Comparison of ENCODE assay signal across 1 cellular context in the genomic region with DNA sequence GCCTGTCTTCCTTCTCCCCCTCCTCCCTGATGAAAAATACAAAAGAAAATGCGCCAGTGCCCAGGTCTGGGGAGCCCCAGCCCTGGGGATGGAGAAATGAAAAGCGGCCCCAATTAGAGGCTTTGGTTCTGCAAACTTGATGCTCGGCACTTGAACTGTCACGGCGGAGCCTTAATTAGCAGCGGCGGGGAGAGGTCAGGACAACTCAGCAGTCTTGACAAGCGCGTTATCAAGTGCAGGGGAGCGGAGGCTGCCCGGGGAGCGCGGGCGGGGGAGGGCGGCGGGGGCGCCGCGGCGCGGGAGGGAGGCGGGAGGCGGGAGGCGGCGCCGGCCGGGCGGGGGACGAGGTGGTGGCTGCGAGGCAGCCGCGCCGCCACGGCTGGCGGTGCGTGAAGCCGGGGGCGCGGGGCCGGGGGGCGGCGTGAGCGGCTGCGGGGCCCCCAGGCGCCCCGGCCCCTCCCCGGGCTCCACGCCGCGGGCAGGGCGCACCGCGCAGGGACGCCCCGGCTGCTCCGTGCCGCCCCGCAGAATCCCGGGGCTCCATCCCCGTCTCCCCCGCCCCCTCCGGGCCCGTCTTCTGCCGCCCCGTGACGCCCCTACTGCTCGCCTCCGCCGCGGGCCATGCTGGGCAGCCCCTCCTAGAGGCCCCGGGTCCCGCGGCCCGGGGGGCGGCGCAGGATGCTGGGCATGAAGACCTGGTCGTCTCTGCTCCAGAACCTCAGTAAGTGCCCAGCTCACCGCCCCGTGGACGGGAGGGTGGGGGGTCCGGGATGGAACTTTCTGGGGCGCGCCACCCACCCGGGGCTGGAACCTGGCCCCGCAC.
TF ChIP-seq lines count a peak whose summit lies in the region.

No MANE protein-coding gene starts in this region.

TF ChIP-seq in K562, 482 proteins besides CTCF, POLR2A, EP300 and RAD21 (continued from another document and continues in another):
- TF ChIP-seq GATAD2B (IDR thresholded peaks at IDR 0.05; ENCODE audit: borderline replicate concordance) (0 out of 2 replicates have a peak, but pooled peaks have one; percentile 45), SMAD4 (CRISPR knock-in tag; conservative IDR thresholded peaks at IDR 0.05) (0 out of 2 replicates have a peak, but pooled peaks have one; percentile 6), ASH1L (IDR thresholded peaks at IDR 0.05; ENCODE audit: borderline replicate concordance, low read depth, partially characterized antibody) (no peak), HDGF (IDR thresholded peaks at IDR 0.05) (no peak), TBP (optimal IDR thresholded peaks at IDR 0.05; ENCODE audit: low read depth, low read length) (peak; percentile 59), HDAC6 (IDR thresholded peaks at IDR 0.05; ENCODE audit: low read depth, low read length) (no peak), CHD2 (IDR thresholded peaks at IDR 0.05; ENCODE audit: low read depth, low read length) (no peak), RBBP5 (IDR thresholded peaks at IDR 0.05; ENCODE audit: borderline replicate concordance, insufficient read depth, low read length, poor library complexity, severe bottlenecking) (peak; percentile 40), MAZ (CRISPR knock-in tag; conservative IDR thresholded peaks at IDR 0.05 in 1 of 2, IDR thresholded peaks at IDR 0.05 in 1 of 2) (peak; percentile 48 to 49; a peak in 3 of 4 replicates), RCOR1 (IDR thresholded peaks at IDR 0.05; ENCODE audit: borderline replicate concordance in 1 of 2, low read depth in 2 of 2, low read length in 2 of 2) (peak in 1 of 2 experiments; percentile 87; a peak in 2 of 4 replicates), CBX3 (IDR thresholded peaks at IDR 0.05; ENCODE audit: borderline replicate concordance in 1 of 2, low read length in 2 of 2) (0 out of 3 replicates have a peak, but pooled peaks of 1 of the 2 experiments have one; percentile 19), SIX5 (IDR thresholded peaks at IDR 0.05; ENCODE audit: borderline replicate concordance in 1 of 2, insufficient read depth in 1 of 2, low read depth in 1 of 2, low read length in 2 of 2) (no peak), TEAD4 (IDR thresholded peaks at IDR 0.05; ENCODE audit: low read length) (peak; percentile 11; the same call in 1 of the 2 replicates), TEAD4 (CRISPR knock-in tag; IDR thresholded peaks at IDR 0.05; ENCODE audit: borderline replicate concordance) (no peak), GABPB1 (CRISPR knock-in tag; IDR thresholded peaks at IDR 0.05) (no peak), HCFC1 (IDR thresholded peaks at IDR 0.05; ENCODE audit: low read depth, low read length) (0 out of 2 replicates have a peak, but pooled peaks have one; percentile 14), UBTF (IDR thresholded peaks at IDR 0.05; ENCODE audit: borderline replicate concordance in 1 of 2, low read depth in 2 of 2, low read length in 2 of 2) (peak; percentile 85 to 93; a peak in 3 of 4 replicates), PKNOX1 (IDR thresholded peaks at IDR 0.05) (peak; percentile 69), NFE2 (IDR thresholded peaks at IDR 0.05; ENCODE audit: low read depth) (peak; percentile 87), RBFOX2 (IDR thresholded peaks at IDR 0.05; ENCODE audit: low read depth, low read length) (no peak), SIN3A (IDR thresholded peaks at IDR 0.05; ENCODE audit: borderline replicate concordance in 2 of 2, control insufficient read depth in 1 of 2, low read depth in 2 of 2, low read length in 2 of 2) (peak; percentile 63 to 67; a peak in 2 of 4 replicates), HMG20B (CRISPR knock-in tag; IDR thresholded peaks at IDR 0.05) (no peak), SOX6 (IDR thresholded peaks at IDR 0.05) (no peak; the same call in 1 of the 2 replicates), ZKSCAN1 (IDR thresholded peaks at IDR 0.05; ENCODE audit: low read depth, low read length) (0 out of 2 replicates have a peak, but pooled peaks have one; percentile 19), BCOR (IDR thresholded peaks at IDR 0.05) (peak; percentile 73), MBD2 (IDR thresholded peaks at IDR 0.05; ENCODE audit: borderline replicate concordance, low read depth) (0 out of 2 replicates have a peak, but pooled peaks have one; percentile 25), RNF2 (IDR thresholded peaks at IDR 0.05) (0 out of 2 replicates have a peak, but pooled peaks have one; percentile 19), DIDO1 (tag; IDR thresholded peaks at IDR 0.05; ENCODE audit: low read depth) (no peak), MEF2A (IDR thresholded peaks at IDR 0.05; ENCODE audit: control insufficient read depth, low read depth, low read length) (peak; percentile 69; the same call in 1 of the 2 replicates), TCF3 (CRISPR knock-in tag; IDR thresholded peaks at IDR 0.05) (no peak), NEUROD1 (IDR thresholded peaks at IDR 0.05; ENCODE audit: borderline replicate concordance, low read depth, low read length, partially characterized antibody) (peak; percentile 27), NONO (IDR thresholded peaks at IDR 0.05; ENCODE audit: low read depth in 2 of 2, low read length in 1 of 2) (0 out of 4 replicates have a peak, but pooled peaks of 1 of the 2 experiments have one; percentile 43), ZBTB1 (CRISPR knock-in tag; IDR thresholded peaks at IDR 0.05; ENCODE audit: borderline replicate concordance, low read depth) (0 out of 2 replicates have a peak, but pooled peaks have one; percentile 31), HDAC1 (IDR thresholded peaks at IDR 0.05) (0 out of 4 replicates have a peak, but pooled peaks of 1 of the 2 experiments have one; percentile 20), CREM (IDR thresholded peaks at IDR 0.05; ENCODE audit: low read depth) (peak; percentile 69), MYBL2 (IDR thresholded peaks at IDR 0.05; ENCODE audit: low read depth) (no peak), MYBL2 (CRISPR knock-in tag; IDR thresholded peaks at IDR 0.05; ENCODE audit: borderline replicate concordance) (no peak), ETV1 (tag; conservative IDR thresholded peaks at IDR 0.05; ENCODE audit: low read depth) (no peak), ZNF41 (CRISPR knock-in tag; conservative IDR thresholded peaks at IDR 0.05) (no peak), CBX1 (IDR thresholded peaks at IDR 0.05; ENCODE audit: low read depth) (no peak), SMC3 (conservative IDR thresholded peaks at IDR 0.05; ENCODE audit: insufficient read depth, low read depth, low read length) (peak; percentile 20; the same call in 1 of the 2 replicates), TCF7 (IDR thresholded peaks at IDR 0.05; ENCODE audit: borderline replicate concordance) (no peak), ZFP1 (CRISPR knock-in tag; IDR thresholded peaks at IDR 0.05) (0 out of 2 replicates have a peak, but pooled peaks have one; percentile 18), NCOA1 (IDR thresholded peaks at IDR 0.05; ENCODE audit: low read depth) (no peak), NCOR1 (IDR thresholded peaks at IDR 0.05) (no peak), ZBTB7A (IDR thresholded peaks at IDR 0.05; ENCODE audit: borderline replicate concordance, control insufficient read depth, low read depth, low read length) (peak; percentile 72; the same call in 1 of the 2 replicates), GABPB2 (CRISPR knock-in tag; conservative IDR thresholded peaks at IDR 0.05) (no peak), CCNT2 (IDR thresholded peaks at IDR 0.05; ENCODE audit: borderline replicate concordance, extremely low read depth, insufficient read length, low read depth, low read length) (peak; percentile 60), RAD51 (IDR thresholded peaks at IDR 0.05; ENCODE audit: borderline replicate concordance, low read depth) (no peak), ZNF583 (CRISPR knock-in tag; IDR thresholded peaks at IDR 0.05) (no peak)
- TF ChIP-seq, protein P1, sequence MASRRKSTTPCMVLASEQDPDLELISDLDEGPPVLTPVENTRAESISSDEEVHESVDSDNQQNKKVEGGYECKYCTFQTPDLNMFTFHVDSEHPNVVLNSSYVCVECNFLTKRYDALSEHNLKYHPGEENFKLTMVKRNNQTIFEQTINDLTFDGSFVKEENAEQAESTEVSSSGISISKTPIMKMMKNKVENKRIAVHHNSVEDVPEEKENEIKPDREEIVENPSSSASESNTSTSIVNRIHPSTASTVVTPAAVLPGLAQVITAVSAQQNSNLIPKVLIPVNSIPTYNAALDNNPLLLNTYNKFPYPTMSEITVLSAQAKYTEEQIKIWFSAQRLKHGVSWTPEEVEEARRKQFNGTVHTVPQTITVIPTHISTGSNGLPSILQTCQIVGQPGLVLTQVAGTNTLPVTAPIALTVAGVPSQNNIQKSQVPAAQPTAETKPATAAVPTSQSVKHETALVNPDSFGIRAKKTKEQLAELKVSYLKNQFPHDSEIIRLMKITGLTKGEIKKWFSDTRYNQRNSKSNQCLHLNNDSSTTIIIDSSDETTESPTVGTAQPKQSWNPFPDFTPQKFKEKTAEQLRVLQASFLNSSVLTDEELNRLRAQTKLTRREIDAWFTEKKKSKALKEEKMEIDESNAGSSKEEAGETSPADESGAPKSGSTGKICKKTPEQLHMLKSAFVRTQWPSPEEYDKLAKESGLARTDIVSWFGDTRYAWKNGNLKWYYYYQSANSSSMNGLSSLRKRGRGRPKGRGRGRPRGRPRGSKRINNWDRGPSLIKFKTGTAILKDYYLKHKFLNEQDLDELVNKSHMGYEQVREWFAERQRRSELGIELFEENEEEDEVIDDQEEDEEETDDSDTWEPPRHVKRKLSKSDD (conservative IDR thresholded peaks at IDR 0.05; ENCODE audit: low read length) = 0 out of 2 replicates have a peak, but pooled peaks have one; percentile 18
- TF ChIP-seq, protein P2, sequence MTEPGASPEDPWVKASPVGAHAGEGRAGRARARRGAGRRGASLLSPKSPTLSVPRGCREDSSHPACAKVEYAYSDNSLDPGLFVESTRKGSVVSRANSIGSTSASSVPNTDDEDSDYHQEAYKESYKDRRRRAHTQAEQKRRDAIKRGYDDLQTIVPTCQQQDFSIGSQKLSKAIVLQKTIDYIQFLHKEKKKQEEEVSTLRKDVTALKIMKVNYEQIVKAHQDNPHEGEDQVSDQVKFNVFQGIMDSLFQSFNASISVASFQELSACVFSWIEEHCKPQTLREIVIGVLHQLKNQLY (CRISPR knock-in tag; conservative IDR thresholded peaks at IDR 0.05) = 0 out of 4 replicates have a peak, but pooled peaks of 1 of the 2 experiments have one; percentile 0
- TF ChIP-seq, protein P3, sequence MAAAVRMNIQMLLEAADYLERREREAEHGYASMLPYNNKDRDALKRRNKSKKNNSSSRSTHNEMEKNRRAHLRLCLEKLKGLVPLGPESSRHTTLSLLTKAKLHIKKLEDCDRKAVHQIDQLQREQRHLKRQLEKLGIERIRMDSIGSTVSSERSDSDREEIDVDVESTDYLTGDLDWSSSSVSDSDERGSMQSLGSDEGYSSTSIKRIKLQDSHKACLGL (CRISPR knock-in tag; IDR thresholded peaks at IDR 0.05; ENCODE audit: borderline replicate concordance, poor library complexity, severe bottlenecking) = no peak
- TF ChIP-seq, protein P4, sequence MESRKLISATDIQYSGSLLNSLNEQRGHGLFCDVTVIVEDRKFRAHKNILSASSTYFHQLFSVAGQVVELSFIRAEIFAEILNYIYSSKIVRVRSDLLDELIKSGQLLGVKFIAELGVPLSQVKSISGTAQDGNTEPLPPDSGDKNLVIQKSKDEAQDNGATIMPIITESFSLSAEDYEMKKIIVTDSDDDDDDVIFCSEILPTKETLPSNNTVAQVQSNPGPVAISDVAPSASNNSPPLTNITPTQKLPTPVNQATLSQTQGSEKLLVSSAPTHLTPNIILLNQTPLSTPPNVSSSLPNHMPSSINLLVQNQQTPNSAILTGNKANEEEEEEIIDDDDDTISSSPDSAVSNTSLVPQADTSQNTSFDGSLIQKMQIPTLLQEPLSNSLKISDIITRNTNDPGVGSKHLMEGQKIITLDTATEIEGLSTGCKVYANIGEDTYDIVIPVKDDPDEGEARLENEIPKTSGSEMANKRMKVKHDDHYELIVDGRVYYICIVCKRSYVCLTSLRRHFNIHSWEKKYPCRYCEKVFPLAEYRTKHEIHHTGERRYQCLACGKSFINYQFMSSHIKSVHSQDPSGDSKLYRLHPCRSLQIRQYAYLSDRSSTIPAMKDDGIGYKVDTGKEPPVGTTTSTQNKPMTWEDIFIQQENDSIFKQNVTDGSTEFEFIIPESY (CRISPR knock-in tag; IDR thresholded peaks at IDR 0.05) = no peak
- TF ChIP-seq, protein P5, sequence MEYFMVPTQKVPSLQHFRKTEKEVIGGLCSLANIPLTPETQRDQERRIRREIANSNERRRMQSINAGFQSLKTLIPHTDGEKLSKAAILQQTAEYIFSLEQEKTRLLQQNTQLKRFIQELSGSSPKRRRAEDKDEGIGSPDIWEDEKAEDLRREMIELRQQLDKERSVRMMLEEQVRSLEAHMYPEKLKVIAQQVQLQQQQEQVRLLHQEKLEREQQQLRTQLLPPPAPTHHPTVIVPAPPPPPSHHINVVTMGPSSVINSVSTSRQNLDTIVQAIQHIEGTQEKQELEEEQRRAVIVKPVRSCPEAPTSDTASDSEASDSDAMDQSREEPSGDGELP (CRISPR knock-in tag; IDR thresholded peaks at IDR 0.05; ENCODE audit: borderline replicate concordance) = 0 out of 2 replicates have a peak, but pooled peaks have one; percentile 39
